Comparison of ENCODE assay signal across 17 cellular contexts in the genomic region with DNA sequence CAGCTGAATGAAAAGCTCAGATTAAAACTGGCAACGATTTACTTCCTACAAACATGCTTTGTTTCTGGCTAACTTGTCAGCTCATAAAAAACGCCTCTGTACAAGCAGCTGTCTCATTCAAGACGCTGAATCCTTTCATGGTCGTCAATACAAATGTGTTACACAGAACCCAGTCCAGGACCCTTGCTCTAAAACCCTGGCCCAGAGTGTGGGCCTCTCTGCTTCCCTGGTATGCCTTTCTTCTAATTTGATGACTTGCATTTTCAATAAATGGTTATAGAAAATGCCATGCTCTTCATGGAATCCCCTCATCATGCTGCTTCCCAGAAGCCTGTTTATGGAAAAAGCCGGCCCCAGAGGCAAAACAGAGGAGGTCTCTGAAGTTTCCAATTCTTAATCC.
DNase-seq lines count a peak whose midpoint lies in the region; ATAC-seq and TF ChIP-seq lines count a peak whose summit lies in the region.
"Had no signal": no experiment of that assay in that cellular context is flagged by ENCODE, and none has a peak within 500 bp of the region (broad histone marks: within the 10 kb centered on the region; RNA-seq: fewer than 3 reads in every experiment).

No MANE protein-coding gene starts in this region.

- H3K27ac Mint-ChIP-seq in neural crest cell (ENCODE audit: unreplicated experiment), result peak overlapping the region; percentile 81
- H3K27ac Mint-ChIP-seq in activated CD8-positive, alpha-beta memory T cell treated with anti-CD3 and anti-CD28 coated beads, Interleukin-2, amount 10 ng/mL, durations not matched to agents 7 days and 5 days, result no peak overlapping the region
- H3K27ac Mint-ChIP-seq: activated CD4-positive, alpha-beta T cell treated with anti-CD3 and anti-CD28 coated beads for 36 hours; activated naive CD4-positive, alpha-beta T cell treated with anti-CD3 and anti-CD28 coated beads, Interleukin-2, amount 50 U/mL, for 24 hours had no signal

- BruUV-seq in PC-3 (replicated peaks; lab: Mats Ljungman, UMichigan), result no TSS peak

- peaks cover 5% of the 10 kb centered on the region for H3K9me3 Mint-ChIP-seq in neural crest cell
- H3K9me3 Mint-ChIP-seq in activated CD8-positive, alpha-beta memory T cell treated with anti-CD3 and anti-CD28 coated beads, Interleukin-2, amount 10 ng/mL, durations not matched to agents 7 days and 5 days (ENCODE audit: low read depth), result peaks cover 8% of the 10 kb centered on the region
- H3K9me3 Mint-ChIP-seq: activated naive CD4-positive, alpha-beta T cell treated with anti-CD3 and anti-CD28 coated beads, Interleukin-2, amount 50 U/mL, for 24 hours had no signal

- POLR2A ChIA-PET in AG04450 (lab: Yijun Ruan, JAX) (interaction anchor here (0.6 to 1.5 kb wide), 2 partner anchors 28 to 172 kb away, joined by 3 read pairs; no protein-coding TSS in a partner anchor), PC-3 (lab: Charles Lee; ENCODE audit: unreplicated experiment) (interaction anchor here (0.6 kb wide), 2 partner anchors 183 to 987 kb away, joined by 3 to 4 read pairs; a partner anchor contains a TSS)

- H3K4me3 Mint-ChIP-seq in neural crest cell, result peak overlapping the region; percentile 13
- H3K4me3 Mint-ChIP-seq in activated CD8-positive, alpha-beta memory T cell treated with anti-CD3 and anti-CD28 coated beads, Interleukin-2, amount 10 ng/mL, durations not matched to agents 7 days and 5 days, result no peak overlapping the region
- H3K4me3 Mint-ChIP-seq: activated CD4-positive, alpha-beta T cell treated with anti-CD3 and anti-CD28 coated beads for 36 hours; activated naive CD4-positive, alpha-beta T cell treated with anti-CD3 and anti-CD28 coated beads, Interleukin-2, amount 50 U/mL, for 24 hours had no signal

- TF ChIP-seq POLR2A in suprapubic skin (IDR thresholded peaks at IDR 0.05), result no peak

- peaks cover 73% of the 10 kb centered on the region for H3K4me1 Mint-ChIP-seq in neural crest cell
- H3K4me1 Mint-ChIP-seq in activated CD8-positive, alpha-beta memory T cell treated with anti-CD3 and anti-CD28 coated beads, Interleukin-2, amount 10 ng/mL, durations not matched to agents 7 days and 5 days, result peaks cover 10% of the 10 kb centered on the region
- H3K4me1 Mint-ChIP-seq: activated CD4-positive, alpha-beta T cell treated with anti-CD3 and anti-CD28 coated beads for 36 hours; activated naive CD4-positive, alpha-beta T cell treated with anti-CD3 and anti-CD28 coated beads, Interleukin-2, amount 50 U/mL, for 24 hours had no signal

- no peaks in the 10 kb centered on the region for H3K79me2 ChIP-seq in PC-3 (ENCODE audit: low read length)
- H3K79me2 ChIP-seq in fibroblast of lung (ENCODE audit: control insufficient read depth, insufficient read depth, low read length), result no peaks in the 10 kb centered on the region

- intact Hi-C loops in PC-3 (cut with micrococcal nuclease), result no loop called here

- H3K36me3 ChIP-seq in PC-3 (ENCODE audit: low read depth, low read length) (no peaks in the 10 kb centered on the region), fibroblast of lung (ENCODE audit: control insufficient read depth, insufficient read depth, low read length) (no peaks in the 10 kb centered on the region), suprapubic skin (no peaks in the 10 kb centered on the region)
- H3K36me3 ChIP-seq: cardiac muscle cell had no signal

- DNase-seq in AG04450 (ENCODE audit: low read depth, low spot score) (no peak), PC-3 (no peak), fibroblast of lung (ENCODE audit: low read depth in 2 of 2) (peak in 1 of 2 donors; percentile 74), neural crest cell (ENCODE audit: low read depth, low spot score) (no peak), COR-L47 (lab: John Stamatoyannopoulos, UW) (no peak), suprapubic skin (ENCODE audit: low spot score in 2 of 2) (no peak)
- no peak for DNase-seq in stimulated activated CD4-positive, alpha-beta T cell treated with anti-CD3 and anti-CD28 coated beads, Interleukin-1b, Interleukin-23, amount 100 ng/mL, for 48 hours
- no peak for DNase-seq in activated CD8-positive, alpha-beta memory T cell treated with anti-CD3 and anti-CD28 coated beads, Interleukin-2, amount 10 ng/mL, durations not matched to agents 7 days and 5 days
- DNase-seq: activated CD4-positive, alpha-beta T cell treated with anti-CD3 and anti-CD28 coated beads for 36 hours; activated T-cell treated with anti-CD3 and anti-CD28 coated beads for 4 hours; AML-193; DMS53; NCI-H2081; NCI-H82; stimulated activated CD4-positive, alpha-beta T cell treated with anti-CD3 and anti-CD28 coated beads, Interleukin-4, amount 100 ng/mL, for 4 hours had no signal

- CTCF ChIA-PET in AG04450 (lab: Charles Lee) (interaction anchor here (0.6 kb wide), 1 partner anchor 12 kb away, joined by 4 read pairs; no protein-coding TSS in a partner anchor), PC-3 (lab: Charles Lee) (interaction anchor here (0.6 kb wide), 1 partner anchor 29 kb away, joined by 3 read pairs; no protein-coding TSS in a partner anchor)
- CTCF ChIA-PET in activated CD8-positive, alpha-beta memory T cell treated with anti-CD3 and anti-CD28 coated beads, Interleukin-2, amount 10 ng/mL, durations not matched to agents 7 days and 5 days (lab: Charles Lee), result no interaction called here

- no peaks in the 10 kb centered on the region for H3K9me2 ChIP-seq in PC-3 (replicated peaks; ENCODE audit: low read length)

- no peaks in the 10 kb centered on the region for H3K9me3 ChIP-seq in AG04450 (ENCODE audit: control insufficient read depth, insufficient read depth, low read length)
- H3K9me3 ChIP-seq in PC-3 (ENCODE audit: low read length), result no peaks in the 10 kb centered on the region
- H3K9me3 ChIP-seq in fibroblast of lung (ENCODE audit: control insufficient read depth, insufficient read depth, low read depth, low read length), result no peaks in the 10 kb centered on the region
- no peaks in the 10 kb centered on the region for H3K9me3 ChIP-seq in suprapubic skin

- TF ChIP-seq EP300 in suprapubic skin (IDR thresholded peaks at IDR 0.05), result no peak

- no peaks in the 10 kb centered on the region for H3K27me3 Mint-ChIP-seq in neural crest cell (ENCODE audit: low read depth)
- H3K27me3 Mint-ChIP-seq in activated CD8-positive, alpha-beta memory T cell treated with anti-CD3 and anti-CD28 coated beads, Interleukin-2, amount 10 ng/mL, durations not matched to agents 7 days and 5 days, result peaks cover 16% of the 10 kb centered on the region

- H2AFZ ChIP-seq in PC-3 (ENCODE audit: low read length), result no peak overlapping the region
- H2AFZ ChIP-seq in fibroblast of lung (ENCODE audit: low read length), result peak overlapping the region; percentile 69

- no peaks in the 10 kb centered on the region for H4K20me1 ChIP-seq in PC-3 (ENCODE audit: low read length)
- no peaks in the 10 kb centered on the region for H4K20me1 ChIP-seq in fibroblast of lung (ENCODE audit: control insufficient read depth, extremely low read depth, insufficient read depth, low read length)

- H3K4me2 ChIP-seq in PC-3 (ENCODE audit: low read length) (no peak overlapping the region), fibroblast of lung (ENCODE audit: extremely low read depth, insufficient read depth, low read length) (no peak overlapping the region)

- no peaks in the 10 kb centered on the region for H3F3A ChIP-seq in PC-3 (ENCODE audit: low read length, unreplicated experiment)

- TF ChIP-seq CTCF in AG04450 (IDR thresholded peaks at IDR 0.05; ENCODE audit: low read depth, low read length) (no peak), PC-3 (conservative IDR thresholded peaks at IDR 0.05; ENCODE audit: low read depth, low read length) (no peak), fibroblast of lung (conservative IDR thresholded peaks at IDR 0.05 in 1 of 2, IDR thresholded peaks at IDR 0.05 in 1 of 2; ENCODE audit: low read depth in 1 of 2, low read length in 2 of 2) (no peak), neural crest cell (conservative IDR thresholded peaks at IDR 0.05) (no peak), suprapubic skin (IDR thresholded peaks at IDR 0.05) (no peak)

- H3K27ac ChIP-seq in AG04450 (ENCODE audit: low read depth, low read length) (peak overlapping the region; percentile 25), PC-3 (ENCODE audit: low read length) (peak overlapping the region; percentile 17; the same call in 1 of the 2 replicates), fibroblast of lung (ENCODE audit: insufficient read depth, low read length) (no peak overlapping the region), suprapubic skin (no peak overlapping the region)
- H3K27ac ChIP-seq: cardiac muscle cell had no signal

- H3K4me1 ChIP-seq in PC-3 (ENCODE audit: insufficient read depth, low read length) (peaks cover 44% of the 10 kb centered on the region), fibroblast of lung (ENCODE audit: control insufficient read depth, extremely low read depth, insufficient read depth, low read length) (peaks cover 22% of the 10 kb centered on the region), suprapubic skin (peaks cover 5% of the 10 kb centered on the region)

- WGBS in suprapubic skin, result 28% methylated on average over 5 of the region's 5 CpGs

- H3K4me3 ChIP-seq in AG04450 (ENCODE audit: low read depth, low read length) (no peak overlapping the region), PC-3 (ENCODE audit: low read length) (no peak overlapping the region), fibroblast of lung (replicated peaks in 1 of 4; ENCODE audit: control extremely low read depth in 1 of 4, insufficient read depth in 1 of 4, low read depth in 3 of 4, low read length in 4 of 4) (no peak overlapping the region), suprapubic skin (no peak overlapping the region)
- H3K4me3 ChIP-seq: cardiac muscle cell had no signal

- peaks cover 3% of the 10 kb centered on the region for H3K36me3 Mint-ChIP-seq in neural crest cell (ENCODE audit: low read depth)
- H3K36me3 Mint-ChIP-seq in activated CD8-positive, alpha-beta memory T cell treated with anti-CD3 and anti-CD28 coated beads, Interleukin-2, amount 10 ng/mL, durations not matched to agents 7 days and 5 days, result peaks cover 8% of the 10 kb centered on the region
- H3K36me3 Mint-ChIP-seq: activated naive CD4-positive, alpha-beta T cell treated with anti-CD3 and anti-CD28 coated beads, Interleukin-2, amount 50 U/mL, for 24 hours had no signal

- no peak for ATAC-seq in PC-3
- ATAC-seq in activated CD8-positive, alpha-beta memory T cell treated with anti-CD3 and anti-CD28 coated beads, Interleukin-2, amount 10 ng/mL, durations not matched to agents 7 days and 5 days, result no peak
- ATAC-seq: activated CD4-positive, alpha-beta T cell treated with anti-CD3 and anti-CD28 coated beads for 36 hours had no signal

- H3K9ac ChIP-seq in PC-3 (ENCODE audit: low read length), result no peak overlapping the region
- H3K9ac ChIP-seq in fibroblast of lung (ENCODE audit: insufficient read depth, low read length), result no peak overlapping the region

- no peaks in the 10 kb centered on the region for H3K27me3 ChIP-seq in AG04450 (ENCODE audit: control insufficient read depth, insufficient read depth, low read length)
- H3K27me3 ChIP-seq in PC-3 (ENCODE audit: low read length), result no peaks in the 10 kb centered on the region
- no peaks in the 10 kb centered on the region for H3K27me3 ChIP-seq in fibroblast of lung (ENCODE audit: control insufficient read depth, insufficient read depth, low read length)
- no peaks in the 10 kb centered on the region for H3K27me3 ChIP-seq in suprapubic skin
- H3K27me3 ChIP-seq: cardiac muscle cell had no signal

Comparison
In these comparisons a context has a peak if more than half of its experiments do, and no peak if none do; other contexts are left out.
1. H3K27ac ChIP-seq: peak in AG04450 (single experiment) and PC-3 (single experiment); none in fibroblast of lung (single experiment) and suprapubic skin (single experiment).